1 cellular context compared by ENCODE assay signal in genomic region chr2:68822207-68822872, GRCh38.
TF ChIP-seq lines count a peak whose summit lies in the region.

No MANE protein-coding gene starts in this region.

TF ChIP-seq in GM23338, 12 proteins besides CTCF, POLR2A, EP300 and RAD21 (continued from another document):
- TF ChIP-seq ZNF462 (CRISPR knock-in tag; IDR thresholded peaks at IDR 0.05) = no peak
